ENCODE assay signal across 1 cellular context in genomic region chr22:19871023-19871844, GRCh38.
TF ChIP-seq lines count a peak whose summit lies in the region.

No MANE protein-coding gene starts in this region.

TF ChIP-seq in K562, 482 proteins besides CTCF, POLR2A, EP300 and RAD21 (continued from another document):
- no peak for TF ChIP-seq ZNF407 (IDR thresholded peaks at IDR 0.05; ENCODE audit: low read depth)
- no peak for TF ChIP-seq IFI16 (CRISPR knock-in tag; IDR thresholded peaks at IDR 0.05)
- TF ChIP-seq XRCC4 (IDR thresholded peaks at IDR 0.05; ENCODE audit: extremely low read depth, insufficient read depth, insufficient read length) = no peak
- TF ChIP-seq ZBED1 (IDR thresholded peaks at IDR 0.05) = no peak
- peak in 1 of 3 experiments; percentile 0 for TF ChIP-seq YY1 (IDR thresholded peaks at IDR 0.05; ENCODE audit: borderline replicate concordance in 1 of 3, control insufficient read depth in 1 of 3, extremely low read depth in 1 of 3, insufficient read depth in 3 of 3, insufficient read length in 1 of 3, insufficient replicate concordance in 2 of 3, low read depth in 1 of 3, low read length in 2 of 3)
- TF ChIP-seq RBM14 (IDR thresholded peaks at IDR 0.05; ENCODE audit: borderline replicate concordance, insufficient read depth, low read depth, low read length) = peak; percentile 61; the same call in 1 of the 2 replicates
- 0 out of 2 replicates have a peak, but pooled peaks have one; percentile 8 for TF ChIP-seq MCM3 (IDR thresholded peaks at IDR 0.05)
- TF ChIP-seq RBBP5 (IDR thresholded peaks at IDR 0.05; ENCODE audit: borderline replicate concordance, insufficient read depth, low read length, poor library complexity, severe bottlenecking) = peak; percentile 3
- TF ChIP-seq HDAC2 (IDR thresholded peaks at IDR 0.05) = no peak
- 0 out of 2 replicates have a peak, but pooled peaks have one; percentile 17 for TF ChIP-seq THAP7 (CRISPR knock-in tag; IDR thresholded peaks at IDR 0.05)
